In genomic region chr7:141158562-141158961, GRCh38 we compare ENCODE assay signal across 10 cellular contexts.
DNase-seq lines count a peak whose midpoint lies in the region; ATAC-seq, FAIRE-seq and TF ChIP-seq lines count a peak whose summit lies in the region.
"Had no signal": no experiment of that assay in that cellular context is flagged by ENCODE, and none has a peak within 500 bp of the region (broad histone marks: within the 10 kb centered on the region; RNA-seq: fewer than 3 reads in every experiment).

No MANE protein-coding gene starts in this region.

- H3K9me1 ChIP-seq in K562 (ENCODE audit: control insufficient read depth, insufficient read depth, low read length): no peaks in the 10 kb centered on the region

- intact Hi-C loops in K562 (cut with micrococcal nuclease) (no loop called here), pancreas (cut with DNase I) (no loop called here)
- intact Hi-C loops in activated T-helper 2 cell treated with anti-CD3 and anti-CD28 coated beads, Interferon-gamma antibody, Interleukin-2, Interleukin-4, amounts not matched to agents 10 μg/mL and 5 μg/mL and 100 μg/mL, durations not matched to agents 14 hours and 24 hours and 36 hours (cut with micrococcal nuclease): no loop called here

- H3K27ac Mint-ChIP-seq in activated T-helper 2 cell treated with anti-CD3 and anti-CD28 coated beads, Interferon-gamma antibody, Interleukin-2, Interleukin-4, amounts not matched to agents 10 μg/mL and 5 μg/mL and 100 μg/mL, durations not matched to agents 14 hours and 24 hours and 36 hours: no peak overlapping the region
- H3K27ac Mint-ChIP-seq in neural progenitor cell: no peak overlapping the region
- H3K27ac Mint-ChIP-seq in activated naive CD4-positive, alpha-beta T cell treated with anti-CD3 and anti-CD28 coated beads, Interleukin-2, amount 10 ng/mL, durations not matched to agents 7 days and 5 days: no peak overlapping the region
- H3K27ac Mint-ChIP-seq: activated T-cell treated with anti-CD3 and anti-CD28 coated beads, Interleukin-2, amount 50 U/mL, for 24 hours; naive thymus-derived CD4-positive, alpha-beta T cell had no signal

- H3K9me3 ChIP-seq in K562 (replicated peaks; ENCODE audit: control insufficient read depth, insufficient read depth, low read depth, low read length): no peaks in the 10 kb centered on the region
- no peaks in the 10 kb centered on the region for H3K9me3 ChIP-seq in pancreas
- H3K9me3 ChIP-seq in neural progenitor cell (ENCODE audit: low read depth): no peaks in the 10 kb centered on the region

- H3K4me3 Mint-ChIP-seq in activated T-helper 2 cell treated with anti-CD3 and anti-CD28 coated beads, Interferon-gamma antibody, Interleukin-2, Interleukin-4, amounts not matched to agents 10 μg/mL and 5 μg/mL and 100 μg/mL, durations not matched to agents 14 hours and 24 hours and 36 hours (ENCODE audit: low read depth): no peak overlapping the region
- H3K4me3 Mint-ChIP-seq in neural progenitor cell: no peak overlapping the region
- no peak overlapping the region for H3K4me3 Mint-ChIP-seq in activated naive CD4-positive, alpha-beta T cell treated with anti-CD3 and anti-CD28 coated beads, Interleukin-2, amount 10 ng/mL, durations not matched to agents 7 days and 5 days
- H3K4me3 Mint-ChIP-seq: activated T-cell treated with anti-CD3 and anti-CD28 coated beads, Interleukin-2, amount 50 U/mL, for 24 hours; naive thymus-derived CD4-positive, alpha-beta T cell had no signal

- in situ Hi-C loops in K562 (cut with MboI): no loop called here

- TF ChIP-seq POLR2A in K562 (conservative IDR thresholded peaks at IDR 0.05): no peak

- H3K36me3 Mint-ChIP-seq in activated T-helper 2 cell treated with anti-CD3 and anti-CD28 coated beads, Interferon-gamma antibody, Interleukin-2, Interleukin-4, amounts not matched to agents 10 μg/mL and 5 μg/mL and 100 μg/mL, durations not matched to agents 14 hours and 24 hours and 36 hours (ENCODE audit: low read depth): no peaks in the 10 kb centered on the region
- H3K36me3 Mint-ChIP-seq in neural progenitor cell: no peaks in the 10 kb centered on the region
- no peaks in the 10 kb centered on the region for H3K36me3 Mint-ChIP-seq in activated naive CD4-positive, alpha-beta T cell treated with anti-CD3 and anti-CD28 coated beads, Interleukin-2, amount 10 ng/mL, durations not matched to agents 7 days and 5 days

- H3K4me3 ChIP-seq in K562 (no peak overlapping the region), pancreas (no peak overlapping the region), neural progenitor cell (no peak overlapping the region)

- H2AFZ ChIP-seq in K562 (ENCODE audit: low read depth, low read length) (no peak overlapping the region), neural progenitor cell (replicated peaks) (no peak overlapping the region)

- DNase-seq in GM18507 (ENCODE audit: extremely low spot score, insufficient read length, low read depth) (peak; percentile 23), K562 (ENCODE audit: extremely low read depth in 1 of 4, low spot score in 3 of 4) (peak in 1 of 4 experiments; percentile 9), pancreas (peak in 2 of 6 donors; percentile 16 to 17), activated gamma-delta T cell treated with Interleukin-2 at 50 U/mL for 16 hours (no peak), neural progenitor cell (ENCODE audit: low spot score) (no peak)
- no peak for DNase-seq in activated T-helper 2 cell treated with anti-CD3 and anti-CD28 coated beads, Interferon-gamma antibody, Interleukin-2, Interleukin-4, amounts not matched to agents 10 μg/mL and 5 μg/mL and 100 μg/mL, durations not matched to agents 14 hours and 24 hours and 36 hours (ENCODE audit: low spot score)
- no peak for DNase-seq in activated naive CD4-positive, alpha-beta T cell treated with anti-CD3 and anti-CD28 coated beads, Interleukin-2, amount 10 ng/mL, durations not matched to agents 7 days and 5 days
- DNase-seq: activated T-cell treated with anti-CD3 and anti-CD28 coated beads, Interleukin-2, amount 50 U/mL, for 24 hours; naive thymus-derived CD4-positive, alpha-beta T cell had no signal

- FAIRE-seq in GM18507 (lab: Jason Lieb, UNC) (peak; percentile 67), K562 (lab: Jason Lieb, UNC) (no peak), pancreas (lab: Jason Lieb, UNC) (no peak)

- TF ChIP-seq EP300 in K562 (IDR thresholded peaks at IDR 0.05; ENCODE audit: low read length): no peak

- H3K9me3 Mint-ChIP-seq in activated T-helper 2 cell treated with anti-CD3 and anti-CD28 coated beads, Interferon-gamma antibody, Interleukin-2, Interleukin-4, amounts not matched to agents 10 μg/mL and 5 μg/mL and 100 μg/mL, durations not matched to agents 14 hours and 24 hours and 36 hours: no peaks in the 10 kb centered on the region
- H3K9me3 Mint-ChIP-seq in neural progenitor cell: no peaks in the 10 kb centered on the region
- no peaks in the 10 kb centered on the region for H3K9me3 Mint-ChIP-seq in activated naive CD4-positive, alpha-beta T cell treated with anti-CD3 and anti-CD28 coated beads, Interleukin-2, amount 10 ng/mL, durations not matched to agents 7 days and 5 days
- H3K9me3 Mint-ChIP-seq: activated T-cell treated with anti-CD3 and anti-CD28 coated beads, Interleukin-2, amount 50 U/mL, for 24 hours had no signal

- H3K27me3 Mint-ChIP-seq in activated T-helper 2 cell treated with anti-CD3 and anti-CD28 coated beads, Interferon-gamma antibody, Interleukin-2, Interleukin-4, amounts not matched to agents 10 μg/mL and 5 μg/mL and 100 μg/mL, durations not matched to agents 14 hours and 24 hours and 36 hours (ENCODE audit: low read depth): no peaks in the 10 kb centered on the region
- peaks cover 11% of the 10 kb centered on the region for H3K27me3 Mint-ChIP-seq in neural progenitor cell (ENCODE audit: insufficient read depth, low read depth)
- peaks cover 18% of the 10 kb centered on the region for H3K27me3 Mint-ChIP-seq in activated naive CD4-positive, alpha-beta T cell treated with anti-CD3 and anti-CD28 coated beads, Interleukin-2, amount 10 ng/mL, durations not matched to agents 7 days and 5 days

- H3K4me2 ChIP-seq in K562 (ENCODE audit: insufficient read depth, low read length) (no peak overlapping the region), neural progenitor cell (no peak overlapping the region)

- TF ChIP-seq CTCF in K562 (IDR thresholded peaks at IDR 0.05 in 2 of 3, conservative IDR thresholded peaks at IDR 0.05 in 1 of 3; ENCODE audit: insufficient read depth in 2 of 3, low read depth in 1 of 3, low read length in 3 of 3): no peak
- TF ChIP-seq CTCF in pancreas (IDR thresholded peaks at IDR 0.05): no peak
- no peak for TF ChIP-seq CTCF in neural progenitor cell (IDR thresholded peaks at IDR 0.05)

- H3F3A ChIP-seq in neural progenitor cell (ENCODE audit: low read depth): peaks cover 10% of the 10 kb centered on the region

- no peaks in the 10 kb centered on the region for H3K79me2 ChIP-seq in K562 (ENCODE audit: control insufficient read depth, insufficient read depth, low read length)
- H3K79me2 ChIP-seq in neural progenitor cell (ENCODE audit: low read depth): no peaks in the 10 kb centered on the region

- no peak for TF ChIP-seq RAD21 in K562 (CRISPR knock-in tag; conservative IDR thresholded peaks at IDR 0.05 in 1 of 2, IDR thresholded peaks at IDR 0.05 in 1 of 2)

- H4K20me1 ChIP-seq in K562 (replicated peaks; ENCODE audit: control insufficient read depth, insufficient read depth, low read length): no peaks in the 10 kb centered on the region
- H4K20me1 ChIP-seq in neural progenitor cell (ENCODE audit: low read depth): no peaks in the 10 kb centered on the region

- peaks cover 12 to 51% of the 10 kb centered on the region in 2 experiments; a peak in 4 of 5 replicates for H3K27me3 ChIP-seq in K562 (ENCODE audit: control insufficient read depth in 2 of 2, insufficient read depth in 2 of 2, low read length in 2 of 2)
- H3K27me3 ChIP-seq in pancreas: no peaks in the 10 kb centered on the region
- H3K27me3 ChIP-seq in neural progenitor cell: no peaks in the 10 kb centered on the region

- no peak overlapping the region for H3K27ac ChIP-seq in K562 (ENCODE audit: extremely low read depth, low read depth, low read length)
- no peak overlapping the region for H3K27ac ChIP-seq in pancreas
- no peak overlapping the region for H3K27ac ChIP-seq in neural progenitor cell

- WGBS in K562 (ENCODE audit: insufficient coverage, low coverage, missing lambda C conversion rate): 1% methylated on average over 4 of the region's 4 CpGs
- WGBS in pancreas, 2 donors: 57 to 68% methylated on average over 4 of the region's 4 CpGs

- H3K36me3 ChIP-seq in K562 (ENCODE audit: control insufficient read depth, insufficient read depth, low read length) (no peaks in the 10 kb centered on the region), pancreas (no peaks in the 10 kb centered on the region), neural progenitor cell (no peaks in the 10 kb centered on the region)

- POLR2A ChIA-PET in K562 (lab: Yijun Ruan, JAX): no interaction called here

- H3K9ac ChIP-seq in K562 (ENCODE audit: insufficient read depth in 1 of 2, low read depth in 2 of 2, low read length in 2 of 2): no peak overlapping the region
- no peak overlapping the region for H3K9ac ChIP-seq in neural progenitor cell

- peaks cover 2% of the 10 kb centered on the region for H3K4me1 Mint-ChIP-seq in activated T-helper 2 cell treated with anti-CD3 and anti-CD28 coated beads, Interferon-gamma antibody, Interleukin-2, Interleukin-4, amounts not matched to agents 10 μg/mL and 5 μg/mL and 100 μg/mL, durations not matched to agents 14 hours and 24 hours and 36 hours (ENCODE audit: low read depth)
- H3K4me1 Mint-ChIP-seq in neural progenitor cell: peaks cover 31% of the 10 kb centered on the region
- no peaks in the 10 kb centered on the region for H3K4me1 Mint-ChIP-seq in activated naive CD4-positive, alpha-beta T cell treated with anti-CD3 and anti-CD28 coated beads, Interleukin-2, amount 10 ng/mL, durations not matched to agents 7 days and 5 days

- CTCF ChIA-PET in K562 (lab: Yijun Ruan, JAX; ENCODE audit: low intra/inter-chr PET ratio): no interaction called here
- CTCF ChIA-PET in activated naive CD4-positive, alpha-beta T cell treated with anti-CD3 and anti-CD28 coated beads, Interleukin-2, amount 10 ng/mL, durations not matched to agents 7 days and 5 days (lab: Charles Lee): no interaction called here

- peak; percentile 85 for ATAC-seq in HG03432 (IDR thresholded peaks at IDR 0.05; ENCODE audit: unreplicated experiment)
- peak; percentile 41; the same call in 2 of the 3 replicates for ATAC-seq in K562
- peak in 3 of 4 donors; percentile 29 to 73 (median 49) for ATAC-seq in pancreas
- ATAC-seq: naive thymus-derived CD4-positive, alpha-beta T cell had no signal

- BruUV-seq in K562 (replicated peaks; lab: Mats Ljungman, UMichigan): no TSS peak

- no peaks in the 10 kb centered on the region for H3K4me1 ChIP-seq in K562 (replicated peaks in 1 of 2; ENCODE audit: control insufficient read depth in 2 of 2, insufficient read depth in 2 of 2, low read length in 2 of 2)
- H3K4me1 ChIP-seq in pancreas: no peaks in the 10 kb centered on the region
- peaks cover 12% of the 10 kb centered on the region for H3K4me1 ChIP-seq in neural progenitor cell
